Comparison of ENCODE assay signal across 23 cellular contexts in genomic region chr2:64003239-64003638, GRCh38. TPM values are rescaled to one million over a fixed set of nuclear protein-coding genes. Genes with fewer than 3 reads are reported as not detected.
DNase-seq lines count a peak whose midpoint lies in the region; ATAC-seq and TF ChIP-seq lines count a peak whose summit lies in the region.
"Had no signal": no experiment of that assay in that cellular context is flagged by ENCODE, and none has a peak within 500 bp of the region (broad histone marks: within the 10 kb centered on the region; RNA-seq: fewer than 3 reads in every experiment).

No MANE protein-coding gene starts in this region.

- H3K9me3 ChIP-seq in ascending aorta, result no peaks in the 10 kb centered on the region
- H3K9me3 ChIP-seq: A549 had no signal

- intact Hi-C loops in ascending aorta (cut with DNase I), result no loop called here

- H3K4me1 Mint-ChIP-seq in activated T-cell treated with anti-CD3 and anti-CD28 coated beads, Interleukin-2, amount 50 U/mL, for 24 hours (ENCODE audit: low read depth), result peaks cover 27% of the 10 kb centered on the region
- peaks cover 35% of the 10 kb centered on the region for H3K4me1 Mint-ChIP-seq in stimulated activated effector memory CD8-positive, alpha-beta T cell treated with anti-CD3 and anti-CD28 coated beads, Interleukin-12 subunit alpha, Interleukin-12 subunit beta, amount 100 ng/mL, for 72 hours

- peak overlapping the region; percentile 17 for H3K27ac Mint-ChIP-seq in activated T-cell treated with anti-CD3 and anti-CD28 coated beads, Interleukin-2, amount 50 U/mL, for 24 hours
- no peak overlapping the region for H3K27ac Mint-ChIP-seq in stimulated activated effector memory CD8-positive, alpha-beta T cell treated with anti-CD3 and anti-CD28 coated beads, Interleukin-12 subunit alpha, Interleukin-12 subunit beta, amount 100 ng/mL, for 72 hours
- H3K27ac Mint-ChIP-seq: B cell; CD4-positive, alpha-beta T cell had no signal

- H3K27me3 ChIP-seq in ascending aorta, result no peaks in the 10 kb centered on the region
- H3K27me3 ChIP-seq: BLaER1 treated with 17β-estradiol and CSF1 and Interleukin-3, amounts not matched to agents 10 nM and 100 nM had no signal

- H3K4me3 Mint-ChIP-seq in activated T-cell treated with anti-CD3 and anti-CD28 coated beads, Interleukin-2, amount 50 U/mL, for 24 hours, result no peak overlapping the region
- no peak overlapping the region for H3K4me3 Mint-ChIP-seq in stimulated activated effector memory CD8-positive, alpha-beta T cell treated with anti-CD3 and anti-CD28 coated beads, Interleukin-12 subunit alpha, Interleukin-12 subunit beta, amount 100 ng/mL, for 72 hours
- H3K4me3 Mint-ChIP-seq: B cell; CD4-positive, alpha-beta T cell had no signal

- peak; percentile 32 to 84 for ATAC-seq in activated CD4-positive, CD25-positive, alpha-beta regulatory T cell treated with anti-CD3 and anti-CD28 coated beads, Interleukin-2, amount 50 U/mL, for 24 hours
- ATAC-seq in stimulated activated effector memory CD8-positive, alpha-beta T cell treated with anti-CD3 and anti-CD28 coated beads, Interleukin-12 subunit alpha, Interleukin-12 subunit beta, amount 100 ng/mL, for 72 hours, result peak; percentile 62
- ATAC-seq: A549, GM12878 had no signal

- H3K9me3 Mint-ChIP-seq in activated T-cell treated with anti-CD3 and anti-CD28 coated beads, Interleukin-2, amount 50 U/mL, for 24 hours, result peaks cover 2% of the 10 kb centered on the region
- H3K9me3 Mint-ChIP-seq in stimulated activated effector memory CD8-positive, alpha-beta T cell treated with anti-CD3 and anti-CD28 coated beads, Interleukin-12 subunit alpha, Interleukin-12 subunit beta, amount 100 ng/mL, for 72 hours, result peaks cover 7% of the 10 kb centered on the region

- H3K4me1 ChIP-seq in ascending aorta, result no peaks in the 10 kb centered on the region
- H3K4me1 ChIP-seq: A549; BLaER1 treated with 17β-estradiol and CSF1 and Interleukin-3, amounts not matched to agents 10 nM and 100 nM had no signal

- H3K27me3 Mint-ChIP-seq in activated T-cell treated with anti-CD3 and anti-CD28 coated beads, Interleukin-2, amount 50 U/mL, for 24 hours, result no peaks in the 10 kb centered on the region
- H3K27me3 Mint-ChIP-seq: B cell; CD4-positive, alpha-beta T cell; CD8-positive, alpha-beta memory T cell had no signal

- peaks cover 34% of the 10 kb centered on the region for H3K36me3 Mint-ChIP-seq in activated T-cell treated with anti-CD3 and anti-CD28 coated beads, Interleukin-2, amount 50 U/mL, for 24 hours (ENCODE audit: low read depth)
- no peaks in the 10 kb centered on the region for H3K36me3 Mint-ChIP-seq in stimulated activated effector memory CD8-positive, alpha-beta T cell treated with anti-CD3 and anti-CD28 coated beads, Interleukin-12 subunit alpha, Interleukin-12 subunit beta, amount 100 ng/mL, for 72 hours

- DNase-seq in activated CD4-positive, CD25-positive, alpha-beta regulatory T cell treated with anti-CD3 and anti-CD28 coated beads, Interleukin-2, amount 50 U/mL, for 72 hours, result no peak
- DNase-seq in activated T-cell treated with anti-CD3 and anti-CD28 coated beads, Interleukin-2, amount 50 U/mL, for 24 hours, result no peak
- DNase-seq in activated T-cell treated with anti-CD3 and anti-CD28 coated beads for 4 hours, result no peak
- no peak for DNase-seq in stimulated activated effector memory CD8-positive, alpha-beta T cell treated with anti-CD3 and anti-CD28 coated beads, Interleukin-12 subunit alpha, Interleukin-12 subunit beta, amount 100 ng/mL, for 72 hours (ENCODE audit: low spot score in 2 of 2)
- no peak for DNase-seq in ascending aorta (ENCODE audit: low spot score in 2 of 2)
- DNase-seq: AML-193; CD4-positive, alpha-beta T cell; CD8-positive, alpha-beta memory T cell; COR-L47; DMS 273 treated with DMSO at 0.1 percent for 48 hours; DMS153; DMS53; DMS79; DND-41; EL; GDM1 had no signal

- peaks cover 0 to 10% of the 10 kb centered on the region in 2 donors for H3K36me3 ChIP-seq in ascending aorta

- TF ChIP-seq CTCF in ascending aorta (IDR thresholded peaks at IDR 0.05), result no peak

- no peak overlapping the region for H3K4me3 ChIP-seq in ascending aorta
- H3K4me3 ChIP-seq: A549; BLaER1 treated with 17β-estradiol and CSF1 and Interleukin-3, amounts not matched to agents 10 nM and 100 nM; GM12878 had no signal

- H3K27ac ChIP-seq in ascending aorta, result no peak overlapping the region
- H3K27ac ChIP-seq: 22Rv1; A549; BLaER1 treated with 17β-estradiol and CSF1 and Interleukin-3, amounts not matched to agents 10 nM and 100 nM; C4-2B had no signal

RNA-seq across cellular contexts. Expression of gene VPS54, which starts 16.0 kb away (rescaled TPM):
- 4.6 TPM for total RNA-seq in ascending aorta
